In genomic region chr5:53422539-53422938, GRCh38 we compare ENCODE assay signal across 1 cellular context.
TF ChIP-seq lines count a peak whose summit lies in the region.

No MANE protein-coding gene starts in this region.

TF ChIP-seq in GM23338, 12 proteins besides CTCF, POLR2A, EP300 and RAD21 (continued from another document):
- TF ChIP-seq, protein P1, sequence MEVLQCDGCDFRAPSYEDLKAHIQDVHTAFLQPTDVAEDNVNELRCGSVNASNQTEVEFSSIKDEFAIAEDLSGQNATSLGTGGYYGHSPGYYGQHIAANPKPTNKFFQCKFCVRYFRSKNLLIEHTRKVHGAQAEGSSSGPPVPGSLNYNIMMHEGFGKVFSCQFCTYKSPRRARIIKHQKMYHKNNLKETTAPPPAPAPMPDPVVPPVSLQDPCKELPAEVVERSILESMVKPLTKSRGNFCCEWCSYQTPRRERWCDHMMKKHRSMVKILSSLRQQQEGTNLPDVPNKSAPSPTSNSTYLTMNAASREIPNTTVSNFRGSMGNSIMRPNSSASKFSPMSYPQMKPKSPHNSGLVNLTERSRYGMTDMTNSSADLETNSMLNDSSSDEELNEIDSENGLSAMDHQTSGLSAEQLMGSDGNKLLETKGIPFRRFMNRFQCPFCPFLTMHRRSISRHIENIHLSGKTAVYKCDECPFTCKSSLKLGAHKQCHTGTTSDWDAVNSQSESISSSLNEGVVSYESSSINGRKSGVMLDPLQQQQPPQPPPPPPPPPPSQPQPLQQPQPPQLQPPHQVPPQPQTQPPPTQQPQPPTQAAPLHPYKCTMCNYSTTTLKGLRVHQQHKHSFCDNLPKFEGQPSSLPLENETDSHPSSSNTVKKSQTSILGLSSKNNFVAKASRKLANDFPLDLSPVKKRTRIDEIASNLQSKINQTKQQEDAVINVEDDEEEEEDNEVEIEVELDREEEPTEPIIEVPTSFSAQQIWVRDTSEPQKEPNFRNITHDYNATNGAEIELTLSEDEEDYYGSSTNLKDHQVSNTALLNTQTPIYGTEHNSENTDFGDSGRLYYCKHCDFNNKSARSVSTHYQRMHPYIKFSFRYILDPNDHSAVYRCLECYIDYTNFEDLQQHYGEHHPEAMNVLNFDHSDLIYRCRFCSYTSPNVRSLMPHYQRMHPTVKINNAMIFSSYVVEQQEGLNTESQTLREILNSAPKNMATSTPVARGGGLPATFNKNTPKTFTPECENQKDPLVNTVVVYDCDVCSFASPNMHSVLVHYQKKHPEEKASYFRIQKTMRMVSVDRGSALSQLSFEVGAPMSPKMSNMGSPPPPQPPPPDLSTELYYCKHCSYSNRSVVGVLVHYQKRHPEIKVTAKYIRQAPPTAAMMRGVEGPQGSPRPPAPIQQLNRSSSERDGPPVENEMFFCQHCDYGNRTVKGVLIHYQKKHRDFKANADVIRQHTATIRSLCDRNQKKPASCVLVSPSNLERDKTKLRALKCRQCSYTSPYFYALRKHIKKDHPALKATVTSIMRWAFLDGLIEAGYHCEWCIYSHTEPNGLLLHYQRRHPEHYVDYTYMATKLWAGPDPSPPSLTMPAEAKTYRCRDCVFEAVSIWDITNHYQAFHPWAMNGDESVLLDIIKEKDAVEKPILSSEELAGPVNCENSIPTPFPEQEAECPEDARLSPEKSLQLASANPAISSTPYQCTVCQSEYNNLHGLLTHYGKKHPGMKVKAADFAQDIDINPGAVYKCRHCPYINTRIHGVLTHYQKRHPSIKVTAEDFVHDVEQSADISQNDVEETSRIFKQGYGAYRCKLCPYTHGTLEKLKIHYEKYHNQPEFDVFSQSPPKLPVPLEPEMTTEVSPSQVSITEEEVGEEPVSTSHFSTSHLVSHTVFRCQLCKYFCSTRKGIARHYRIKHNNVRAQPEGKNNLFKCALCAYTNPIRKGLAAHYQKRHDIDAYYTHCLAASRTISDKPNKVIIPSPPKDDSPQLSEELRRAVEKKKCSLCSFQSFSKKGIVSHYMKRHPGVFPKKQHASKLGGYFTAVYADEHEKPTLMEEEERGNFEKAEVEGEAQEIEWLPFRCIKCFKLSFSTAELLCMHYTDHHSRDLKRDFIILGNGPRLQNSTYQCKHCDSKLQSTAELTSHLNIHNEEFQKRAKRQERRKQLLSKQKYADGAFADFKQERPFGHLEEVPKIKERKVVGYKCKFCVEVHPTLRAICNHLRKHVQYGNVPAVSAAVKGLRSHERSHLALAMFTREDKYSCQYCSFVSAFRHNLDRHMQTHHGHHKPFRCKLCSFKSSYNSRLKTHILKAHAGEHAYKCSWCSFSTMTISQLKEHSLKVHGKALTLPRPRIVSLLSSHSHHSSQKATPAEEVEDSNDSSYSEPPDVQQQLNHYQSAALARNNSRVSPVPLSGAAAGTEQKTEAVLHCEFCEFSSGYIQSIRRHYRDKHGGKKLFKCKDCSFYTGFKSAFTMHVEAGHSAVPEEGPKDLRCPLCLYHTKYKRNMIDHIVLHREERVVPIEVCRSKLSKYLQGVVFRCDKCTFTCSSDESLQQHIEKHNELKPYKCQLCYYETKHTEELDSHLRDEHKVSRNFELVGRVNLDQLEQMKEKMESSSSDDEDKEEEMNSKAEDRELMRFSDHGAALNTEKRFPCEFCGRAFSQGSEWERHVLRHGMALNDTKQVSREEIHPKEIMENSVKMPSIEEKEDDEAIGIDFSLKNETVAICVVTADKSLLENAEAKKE (CRISPR knock-in tag; IDR thresholded peaks at IDR 0.05): no peak
- no peak for TF ChIP-seq JUNB (IDR thresholded peaks at IDR 0.05; ENCODE audit: unreplicated experiment)
- TF ChIP-seq ZNF331 (CRISPR knock-in tag; IDR thresholded peaks at IDR 0.05; ENCODE audit: low read depth): no peak
- no peak for TF ChIP-seq EZH2phosphoT487 (IDR thresholded peaks at IDR 0.05; ENCODE audit: unreplicated experiment)
- TF ChIP-seq STAT1 (IDR thresholded peaks at IDR 0.05; ENCODE audit: unreplicated experiment): no peak
- TF ChIP-seq ZNF114 (CRISPR knock-in tag; IDR thresholded peaks at IDR 0.05): no peak
